Comparison of ENCODE assay signal across 14 cellular contexts in genomic region chr20:46357030-46357514, GRCh38. TPM values are rescaled to one million over a fixed set of nuclear protein-coding genes. Genes with fewer than 3 reads are reported as not detected.
DNase-seq lines count a peak whose midpoint lies in the region; ATAC-seq, FAIRE-seq and TF ChIP-seq lines count a peak whose summit lies in the region.
"Had no signal": no experiment of that assay in that cellular context is flagged by ENCODE, and none has a peak within 500 bp of the region (broad histone marks: within the 10 kb centered on the region; RNA-seq: fewer than 3 reads in every experiment).

No MANE protein-coding gene starts in this region.

- H3K4me3 ChIP-seq in body of pancreas (no peak overlapping the region), mucosa of descending colon (no peak overlapping the region), small intestine (ENCODE audit: low read depth in 1 of 2, low read length in 2 of 2) (no peak overlapping the region)
- H3K4me3 ChIP-seq: SK-N-MC had no signal

- no peaks in the 10 kb centered on the region for H3K27me3 Mint-ChIP-seq in natural killer cell (ENCODE audit: low read depth in 2 of 2)
- H3K27me3 Mint-ChIP-seq in natural killer cell treated with Interleukin-12 subunit alpha and Interleukin-12 subunit beta and Interleukin-15 and Interleukin-18, amount 100 ng/mL, for 72 hours = no peaks in the 10 kb centered on the region

- peak; percentile 5 to 21 (median 18) for ATAC-seq in natural killer cell
- ATAC-seq in natural killer cell treated with Interleukin-12 subunit alpha and Interleukin-12 subunit beta and Interleukin-15 and Interleukin-18, amount 100 ng/mL, for 72 hours = no peak
- ATAC-seq in body of pancreas = no peak
- ATAC-seq in mucosa of descending colon = peak; percentile 34
- ATAC-seq in GM21447 (IDR thresholded peaks at IDR 0.05; ENCODE audit: unreplicated experiment) = no peak

- H3K9me3 ChIP-seq in body of pancreas = no peaks in the 10 kb centered on the region
- H3K9me3 ChIP-seq in mucosa of descending colon = no peaks in the 10 kb centered on the region
- no peaks in the 10 kb centered on the region for H3K9me3 ChIP-seq in small intestine (ENCODE audit: control insufficient read depth, low read depth)

- no peak for DNase-seq in natural killer cell
- DNase-seq in natural killer cell treated with Interleukin-12 subunit alpha and Interleukin-12 subunit beta and Interleukin-15 and Interleukin-18, amount 100 ng/mL, for 72 hours (ENCODE audit: low spot score) = no peak
- peak in 3 of 4 donors; percentile 25 to 49 (median 41) for DNase-seq in body of pancreas
- no peak for DNase-seq in mucosa of descending colon
- no peak for DNase-seq in small intestine
- no peak for DNase-seq in NCI-H526 treated with DMSO at 0.1 percent for 48 hours (lab: John Stamatoyannopoulos, UW)
- no peak for DNase-seq in T1000 (lab: John Stamatoyannopoulos, UW)
- DNase-seq: activated CD8-positive, alpha-beta memory T cell treated with anti-CD3 and anti-CD28 coated beads, Interleukin-2, amount 50 U/mL, for 4 hours; endodermal cell; NCI-H1930; retina had no signal

- no peaks in the 10 kb centered on the region for H3K36me3 ChIP-seq in body of pancreas (replicated peaks in 1 of 2; ENCODE audit: insufficient read depth in 1 of 2, low read depth in 2 of 2)
- peaks cover 3% of the 10 kb centered on the region for H3K36me3 ChIP-seq in mucosa of descending colon (ENCODE audit: low read depth)
- H3K36me3 ChIP-seq in small intestine (ENCODE audit: control insufficient read depth in 2 of 2, insufficient read depth in 2 of 2, low read length in 2 of 2) = peaks cover 0 to 1% of the 10 kb centered on the region in 2 donors

- no peak for TF ChIP-seq POLR2A in body of pancreas (IDR thresholded peaks at IDR 0.05)

- intact Hi-C loops in natural killer cell (cut with micrococcal nuclease) = no loop called here
- intact Hi-C loops in body of pancreas (cut with DNase I) = no loop called here
- intact Hi-C loops in mucosa of descending colon (cut with DNase I, micrococcal nuclease) = no loop called here

- FAIRE-seq in small intestine (lab: Jason Lieb, UNC) = no peak

- 4 to 13% methylated on average over 11 to 13 of the region's 13 CpGs for WGBS in body of pancreas, 2 donors
- 23 to 25% (median 24%) methylated on average over 13 of the region's 13 CpGs for WGBS in small intestine, 3 donors

- no peak overlapping the region for H3K4me3 Mint-ChIP-seq in natural killer cell
- H3K4me3 Mint-ChIP-seq in natural killer cell treated with Interleukin-12 subunit alpha and Interleukin-12 subunit beta and Interleukin-15 and Interleukin-18, amount 100 ng/mL, for 72 hours = no peak overlapping the region
- H3K4me3 Mint-ChIP-seq: endodermal cell had no signal

- H3K4me1 ChIP-seq in body of pancreas = peaks cover 19% of the 10 kb centered on the region
- peaks cover under 1% of the 10 kb centered on the region for H3K4me1 ChIP-seq in mucosa of descending colon (ENCODE audit: low read depth)
- no peaks in the 10 kb centered on the region for H3K4me1 ChIP-seq in small intestine (ENCODE audit: control insufficient read depth in 2 of 2, insufficient read depth in 1 of 2, low read depth in 1 of 2, low read length in 1 of 2)

- TF ChIP-seq CTCF in natural killer cell (IDR thresholded peaks at IDR 0.05) (no peak), body of pancreas (IDR thresholded peaks at IDR 0.05) (no peak), mucosa of descending colon (IDR thresholded peaks at IDR 0.05) (no peak)

- H3K27ac Mint-ChIP-seq in natural killer cell = peak overlapping the region; percentile 79 to 80
- H3K27ac Mint-ChIP-seq in natural killer cell treated with Interleukin-12 subunit alpha and Interleukin-12 subunit beta and Interleukin-15 and Interleukin-18, amount 100 ng/mL, for 72 hours = peak overlapping the region in 1 of 2 donors; percentile 36
- H3K27ac Mint-ChIP-seq: endodermal cell had no signal

- no peaks in the 10 kb centered on the region for H3K36me3 Mint-ChIP-seq in natural killer cell
- H3K36me3 Mint-ChIP-seq in natural killer cell treated with Interleukin-12 subunit alpha and Interleukin-12 subunit beta and Interleukin-15 and Interleukin-18, amount 100 ng/mL, for 72 hours = peaks cover 8% of the 10 kb centered on the region

- H3K27me3 ChIP-seq in body of pancreas = no peaks in the 10 kb centered on the region
- no peaks in the 10 kb centered on the region for H3K27me3 ChIP-seq in small intestine (ENCODE audit: control insufficient read depth in 2 of 2, insufficient read depth in 2 of 2, low read length in 2 of 2)

- H3K27ac ChIP-seq in body of pancreas (no peak overlapping the region), small intestine (ENCODE audit: low read depth in 1 of 2, low read length in 1 of 2) (no peak overlapping the region)
- H3K27ac ChIP-seq: HL-60, SK-N-MC had no signal

- H3K4me1 Mint-ChIP-seq in natural killer cell = peaks cover 41 to 66% of the 10 kb centered on the region in 2 donors
- peaks cover 25 to 46% of the 10 kb centered on the region in 2 donors for H3K4me1 Mint-ChIP-seq in natural killer cell treated with Interleukin-12 subunit alpha and Interleukin-12 subunit beta and Interleukin-15 and Interleukin-18, amount 100 ng/mL, for 72 hours (ENCODE audit: low read depth in 2 of 2)

- no peaks in the 10 kb centered on the region for H3K9me3 Mint-ChIP-seq in natural killer cell
- no peaks in the 10 kb centered on the region for H3K9me3 Mint-ChIP-seq in natural killer cell treated with Interleukin-12 subunit alpha and Interleukin-12 subunit beta and Interleukin-15 and Interleukin-18, amount 100 ng/mL, for 72 hours
- H3K9me3 Mint-ChIP-seq: endodermal cell had no signal

RNA-seq across cellular contexts. Expression of gene CDH22, which starts 48.8 kb away (rescaled TPM):
- not detected for total RNA-seq in natural killer cell
- not detected for total RNA-seq in natural killer cell treated with Interleukin-12 subunit alpha and Interleukin-12 subunit beta and Interleukin-15 and Interleukin-18, amount 100 ng/mL, for 72 hours
- total RNA-seq in body of pancreas = 1 to 10 TPM; 1.3 to 2.1 TPM
- total RNA-seq in mucosa of descending colon = under 1 TPM; 0.13 to 0.32 (median 0.19) TPM
- under 1 TPM in 1 of 3 donors, not detected in 2; 0.84 TPM for polyA plus RNA-seq in small intestine

RNA-seq across cellular contexts. Expression of gene ELMO2, which starts 49.3 kb away (rescaled TPM):
- total RNA-seq in natural killer cell (100 to 1,000 TPM; 108 to 156 (median 142) TPM), body of pancreas (10 to 100 TPM; 35.0 to 37.6 TPM), mucosa of descending colon (10 to 100 TPM; 21.2 to 46.6 (median 27.1) TPM)
- total RNA-seq in natural killer cell treated with Interleukin-12 subunit alpha and Interleukin-12 subunit beta and Interleukin-15 and Interleukin-18, amount 100 ng/mL, for 72 hours = 100 to 1,000 TPM in 1 of 2 donors, 10 to 100 TPM in 1; 92.3 to 100 TPM
- 10 to 100 TPM; 13.2 to 23.9 (median 17.3) TPM for polyA plus RNA-seq in small intestine

Comparison
In these comparisons a context has a peak if more than half of its experiments do, and no peak if none do; other contexts are left out.
1. ATAC-seq: peak in natural killer cell (3 of 3) and mucosa of descending colon (single experiment); none in natural killer cell treated with Interleukin-12 subunit alpha and Interleukin-12 subunit beta and Interleukin-15 and Interleukin-18, amount 100 ng/mL, for 72 hours (0 of 2), body of pancreas (single experiment) and GM21447 (single experiment).
2. DNase-seq: peak in body of pancreas (3 of 4); none in natural killer cell (single experiment), natural killer cell treated with Interleukin-12 subunit alpha and Interleukin-12 subunit beta and Interleukin-15 and Interleukin-18, amount 100 ng/mL, for 72 hours (single experiment), mucosa of descending colon (0 of 3), small intestine (single experiment), NCI-H526 treated with DMSO at 0.1 percent for 48 hours (single experiment) and T1000 (single experiment).